ENCODE assay signal across 8 cellular contexts in genomic region chr1:201023517-201023902, GRCh38. TPM values are rescaled to one million over a fixed set of nuclear protein-coding genes. Genes with fewer than 3 reads are reported as not detected.
DNase-seq lines count a peak whose midpoint lies in the region; ATAC-seq and TF ChIP-seq lines count a peak whose summit lies in the region.

TSS of gene KIF21B (minus strand) at chr1:201023714. CDS start at chr1:201023383, 331 bp downstream.

- intact Hi-C loops in activated CD8-positive, alpha-beta T cell treated with anti-CD3 and anti-CD28 coated beads for 36 hours (cut with micrococcal nuclease), result no loop called here

- CTCF ChIA-PET in activated CD8-positive, alpha-beta T cell treated with anti-CD3 and anti-CD28 coated beads for 36 hours (lab: Charles Lee), result interaction anchor here (1.7 to 10.7 kb wide), 8 partner anchors 8 to 135 kb away, joined by 5 to 109 read pairs (median 38); no protein-coding TSS in a partner anchor

- no peaks in the 10 kb centered on the region for H3K9me3 ChIP-seq in mesodermal cell (ENCODE audit: control insufficient read depth, low read length)

- TF ChIP-seq CTCF in activated CD8-positive, alpha-beta T cell treated with anti-CD3 and anti-CD28 coated beads for 36 hours (IDR thresholded peaks at IDR 0.05), result no peak

- peak within 1 kb of the TSS; percentile 97 for H3K27ac Mint-ChIP-seq in activated CD8-positive, alpha-beta T cell treated with anti-CD3 and anti-CD28 coated beads for 36 hours

- H3K4me1 Mint-ChIP-seq in activated CD8-positive, alpha-beta T cell treated with anti-CD3 and anti-CD28 coated beads for 36 hours (ENCODE audit: low read depth), result peaks cover 60% of the 10 kb centered on the region

- WGBS in mesodermal cell (ENCODE audit: insufficient coverage in 2 of 2), 2 experiments, result 0 to 1% methylated on average over 22 to 24 of the region's 53 CpGs

- H3K27me3 Mint-ChIP-seq in activated CD8-positive, alpha-beta T cell treated with anti-CD3 and anti-CD28 coated beads for 36 hours, result no peaks in the 10 kb centered on the region

- peak; percentile 61 for ATAC-seq in GM19035 (IDR thresholded peaks at IDR 0.05; ENCODE audit: unreplicated experiment)
- peak; percentile 68 for ATAC-seq in HG03342 (IDR thresholded peaks at IDR 0.05; ENCODE audit: unreplicated experiment)
- ATAC-seq in activated CD8-positive, alpha-beta T cell treated with anti-CD3 and anti-CD28 coated beads for 36 hours, result peak; percentile 70

- H3K9me3 Mint-ChIP-seq in activated CD8-positive, alpha-beta T cell treated with anti-CD3 and anti-CD28 coated beads for 36 hours, result no peaks in the 10 kb centered on the region

- H3K36me3 ChIP-seq in mesodermal cell (ENCODE audit: control insufficient read depth, insufficient read depth, low read length), result no peaks in the 10 kb centered on the region

- no peak within 1 kb of the TSS for H3K27ac ChIP-seq in mesodermal cell (ENCODE audit: low read depth, low read length, severe bottlenecking)

- DNase-seq in AML-193 (lab: John Stamatoyannopoulos, UW) (peak; percentile 65 to 66), NCI-H526 (lab: John Stamatoyannopoulos, UW) (peak; percentile 5 to 90)
- peak; percentile 92 for DNase-seq in activated CD8-positive, alpha-beta T cell treated with anti-CD3 and anti-CD28 coated beads for 36 hours
- peak; percentile 87 for DNase-seq in effector CD4-positive, alpha-beta T cell
- DNase-seq in stimulated activated CD8-positive, alpha-beta memory T cell treated with anti-CD3 and anti-CD28 coated beads, Interleukin-2, amount 100 ng/mL, for 1 hour (ENCODE audit: low read depth in 2 of 2), result peak; percentile 85 to 86

- peaks cover 52% of the 10 kb centered on the region for H3K4me1 ChIP-seq in mesodermal cell (ENCODE audit: control insufficient read depth, insufficient read depth, low read length, poor library complexity, severe bottlenecking)

- peak within 1 kb of the TSS; percentile 60 for H3K4me3 ChIP-seq in mesodermal cell (ENCODE audit: extremely low read depth, insufficient read depth, low read length, poor library complexity, severe bottlenecking)

- POLR2A ChIA-PET in activated CD8-positive, alpha-beta T cell treated with anti-CD3 and anti-CD28 coated beads for 36 hours (lab: Charles Lee), result interaction anchor here (1.0 to 1.5 kb wide), 4 partner anchors 8 to 395 kb away, joined by 3 to 9 read pairs (median 3); no protein-coding TSS in a partner anchor

- peak within 1 kb of the TSS; percentile 91 for H3K4me3 Mint-ChIP-seq in activated CD8-positive, alpha-beta T cell treated with anti-CD3 and anti-CD28 coated beads for 36 hours

- H3K36me3 Mint-ChIP-seq in activated CD8-positive, alpha-beta T cell treated with anti-CD3 and anti-CD28 coated beads for 36 hours (ENCODE audit: low read depth), result peaks cover 22% of the 10 kb centered on the region

RNA-seq across cellular contexts. Expression of gene KIF21B, which starts in this region (rescaled TPM):
- 10 to 100 TPM; 93.5 to 94.0 TPM for total RNA-seq in activated CD8-positive, alpha-beta T cell treated with anti-CD3 and anti-CD28 coated beads for 36 hours
- polyA plus RNA-seq in mesodermal cell (2013, experiment 1 of 2), result 12.8 TPM
- 9.6 TPM for polyA plus RNA-seq in mesodermal cell (2013, experiment 2 of 2)
